In genomic region chr10:104274762-104275721, GRCh38 we compare ENCODE assay signal across 1 cellular context.
A peak's percentile ranks its signal among the peaks of the same experiment; 100 is the strongest.
TF ChIP-seq lines count a peak whose summit lies in the region.

No MANE protein-coding gene starts in this region.

TF ChIP-seq in HepG2, 621 proteins besides CTCF, POLR2A, EP300 and RAD21 (continued from another document and continues in another):
- TF ChIP-seq, protein P1, sequence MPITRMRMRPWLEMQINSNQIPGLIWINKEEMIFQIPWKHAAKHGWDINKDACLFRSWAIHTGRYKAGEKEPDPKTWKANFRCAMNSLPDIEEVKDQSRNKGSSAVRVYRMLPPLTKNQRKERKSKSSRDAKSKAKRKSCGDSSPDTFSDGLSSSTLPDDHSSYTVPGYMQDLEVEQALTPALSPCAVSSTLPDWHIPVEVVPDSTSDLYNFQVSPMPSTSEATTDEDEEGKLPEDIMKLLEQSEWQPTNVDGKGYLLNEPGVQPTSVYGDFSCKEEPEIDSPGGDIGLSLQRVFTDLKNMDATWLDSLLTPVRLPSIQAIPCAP (CRISPR knock-in tag; IDR thresholded peaks at IDR 0.05; ENCODE audit: low read depth) = no peak
- TF ChIP-seq NFRKB (IDR thresholded peaks at IDR 0.05) = no peak
- no peak for TF ChIP-seq ZNF142 (CRISPR knock-in tag; IDR thresholded peaks at IDR 0.05)
- TF ChIP-seq MEF2D (CRISPR knock-in tag; IDR thresholded peaks at IDR 0.05) = 0 out of 2 replicates have a peak, but pooled peaks have one; percentile 17
- TF ChIP-seq TIGD3 (CRISPR knock-in tag; IDR thresholded peaks at IDR 0.05; ENCODE audit: borderline replicate concordance) = no peak
- TF ChIP-seq ZNF362 (CRISPR knock-in tag; IDR thresholded peaks at IDR 0.05; ENCODE audit: borderline replicate concordance) = no peak; the same call in 1 of the 2 replicates
- TF ChIP-seq ONECUT2 (CRISPR knock-in tag; IDR thresholded peaks at IDR 0.05) = no peak
- TF ChIP-seq ZNF713 (CRISPR knock-in tag; IDR thresholded peaks at IDR 0.05) = no peak
- TF ChIP-seq HOXA7 (CRISPR knock-in tag; IDR thresholded peaks at IDR 0.05) = no peak
- TF ChIP-seq MTA3 (CRISPR knock-in tag; IDR thresholded peaks at IDR 0.05) = no peak
- no peak for TF ChIP-seq ZNF737 (CRISPR knock-in tag; IDR thresholded peaks at IDR 0.05; ENCODE audit: borderline replicate concordance)
- TF ChIP-seq ZNF878 (CRISPR knock-in tag; IDR thresholded peaks at IDR 0.05) = no peak
- TF ChIP-seq ZNF788 (CRISPR knock-in tag; IDR thresholded peaks at IDR 0.05; ENCODE audit: borderline replicate concordance) = peak; percentile 34; the same call in 1 of the 2 replicates
- no peak for TF ChIP-seq PHB2 (IDR thresholded peaks at IDR 0.05; ENCODE audit: partially characterized antibody)
- no peak for TF ChIP-seq SOX5 (CRISPR knock-in tag; IDR thresholded peaks at IDR 0.05; ENCODE audit: borderline replicate concordance)
- TF ChIP-seq, protein P2, sequence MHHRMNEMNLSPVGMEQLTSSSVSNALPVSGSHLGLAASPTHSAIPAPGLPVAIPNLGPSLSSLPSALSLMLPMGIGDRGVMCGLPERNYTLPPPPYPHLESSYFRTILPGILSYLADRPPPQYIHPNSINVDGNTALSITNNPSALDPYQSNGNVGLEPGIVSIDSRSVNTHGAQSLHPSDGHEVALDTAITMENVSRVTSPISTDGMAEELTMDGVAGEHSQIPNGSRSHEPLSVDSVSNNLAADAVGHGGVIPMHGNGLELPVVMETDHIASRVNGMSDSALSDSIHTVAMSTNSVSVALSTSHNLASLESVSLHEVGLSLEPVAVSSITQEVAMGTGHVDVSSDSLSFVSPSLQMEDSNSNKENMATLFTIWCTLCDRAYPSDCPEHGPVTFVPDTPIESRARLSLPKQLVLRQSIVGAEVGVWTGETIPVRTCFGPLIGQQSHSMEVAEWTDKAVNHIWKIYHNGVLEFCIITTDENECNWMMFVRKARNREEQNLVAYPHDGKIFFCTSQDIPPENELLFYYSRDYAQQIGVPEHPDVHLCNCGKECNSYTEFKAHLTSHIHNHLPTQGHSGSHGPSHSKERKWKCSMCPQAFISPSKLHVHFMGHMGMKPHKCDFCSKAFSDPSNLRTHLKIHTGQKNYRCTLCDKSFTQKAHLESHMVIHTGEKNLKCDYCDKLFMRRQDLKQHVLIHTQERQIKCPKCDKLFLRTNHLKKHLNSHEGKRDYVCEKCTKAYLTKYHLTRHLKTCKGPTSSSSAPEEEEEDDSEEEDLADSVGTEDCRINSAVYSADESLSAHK (CRISPR knock-in tag; IDR thresholded peaks at IDR 0.05; ENCODE audit: borderline replicate concordance) = no peak
- TF ChIP-seq ZSCAN21 (CRISPR knock-in tag; IDR thresholded peaks at IDR 0.05; ENCODE audit: borderline replicate concordance) = no peak
- TF ChIP-seq FOXC1 (CRISPR knock-in tag; IDR thresholded peaks at IDR 0.05; ENCODE audit: borderline replicate concordance) = no peak
- no peak for TF ChIP-seq TRIM24 (CRISPR knock-in tag; IDR thresholded peaks at IDR 0.05)
- no peak for TF ChIP-seq MTF2 (CRISPR knock-in tag; IDR thresholded peaks at IDR 0.05; ENCODE audit: borderline replicate concordance)
- no peak for TF ChIP-seq REXO4 (CRISPR knock-in tag; IDR thresholded peaks at IDR 0.05; ENCODE audit: borderline replicate concordance)
- TF ChIP-seq KLF13 (CRISPR knock-in tag; IDR thresholded peaks at IDR 0.05) = no peak
- peak; percentile 55 to 65; a peak in 3 of 4 replicates for TF ChIP-seq HMGXB4 (CRISPR knock-in tag; IDR thresholded peaks at IDR 0.05; ENCODE audit: borderline replicate concordance in 1 of 2, low read depth in 1 of 2)
- peak; percentile 79 for TF ChIP-seq XRCC5 (optimal IDR thresholded peaks at IDR 0.05; ENCODE audit: low read length)
- TF ChIP-seq TEAD2 (CRISPR knock-in tag; IDR thresholded peaks at IDR 0.05) = no peak
- no peak for TF ChIP-seq ARNTL (CRISPR knock-in tag; IDR thresholded peaks at IDR 0.05)
- TF ChIP-seq ZNF558 (CRISPR knock-in tag; IDR thresholded peaks at IDR 0.05; ENCODE audit: borderline replicate concordance) = no peak
- no peak for TF ChIP-seq TMF1 (CRISPR knock-in tag; IDR thresholded peaks at IDR 0.05; ENCODE audit: low read depth)
- TF ChIP-seq, protein P3, sequence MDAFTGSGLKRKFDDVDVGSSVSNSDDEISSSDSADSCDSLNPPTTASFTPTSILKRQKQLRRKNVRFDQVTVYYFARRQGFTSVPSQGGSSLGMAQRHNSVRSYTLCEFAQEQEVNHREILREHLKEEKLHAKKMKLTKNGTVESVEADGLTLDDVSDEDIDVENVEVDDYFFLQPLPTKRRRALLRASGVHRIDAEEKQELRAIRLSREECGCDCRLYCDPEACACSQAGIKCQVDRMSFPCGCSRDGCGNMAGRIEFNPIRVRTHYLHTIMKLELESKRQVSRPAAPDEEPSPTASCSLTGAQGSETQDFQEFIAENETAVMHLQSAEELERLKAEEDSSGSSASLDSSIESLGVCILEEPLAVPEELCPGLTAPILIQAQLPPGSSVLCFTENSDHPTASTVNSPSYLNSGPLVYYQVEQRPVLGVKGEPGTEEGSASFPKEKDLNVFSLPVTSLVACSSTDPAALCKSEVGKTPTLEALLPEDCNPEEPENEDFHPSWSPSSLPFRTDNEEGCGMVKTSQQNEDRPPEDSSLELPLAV (CRISPR knock-in tag; conservative IDR thresholded peaks at IDR 0.05; ENCODE audit: low read depth) = no peak
- no peak for TF ChIP-seq NFE2L2 (IDR thresholded peaks at IDR 0.05; ENCODE audit: low read length)
- no peak for TF ChIP-seq NCOA5 (CRISPR knock-in tag; IDR thresholded peaks at IDR 0.05)
- no peak for TF ChIP-seq ZNF446 (CRISPR knock-in tag; IDR thresholded peaks at IDR 0.05)
- no peak for TF ChIP-seq IKZF1 (IDR thresholded peaks at IDR 0.05)
- no peak for TF ChIP-seq CREM (IDR thresholded peaks at IDR 0.05)
- no peak for TF ChIP-seq CREM (CRISPR knock-in tag; IDR thresholded peaks at IDR 0.05)
- no peak for TF ChIP-seq ISX (CRISPR knock-in tag; conservative IDR thresholded peaks at IDR 0.05)
- no peak for TF ChIP-seq HMG20B (CRISPR knock-in tag; conservative IDR thresholded peaks at IDR 0.05)
- no peak for TF ChIP-seq RELA (CRISPR knock-in tag; IDR thresholded peaks at IDR 0.05)
- TF ChIP-seq ZNF501 (CRISPR knock-in tag; IDR thresholded peaks at IDR 0.05) = peak; percentile 70
- no peak for TF ChIP-seq ZNF724P (CRISPR knock-in tag; IDR thresholded peaks at IDR 0.05; ENCODE audit: borderline replicate concordance)
- no peak for TF ChIP-seq HMG20A (CRISPR knock-in tag; IDR thresholded peaks at IDR 0.05; ENCODE audit: borderline replicate concordance)
- TF ChIP-seq KLF11 (CRISPR knock-in tag; IDR thresholded peaks at IDR 0.05) = no peak
- no peak for TF ChIP-seq DPF2 (CRISPR knock-in tag; IDR thresholded peaks at IDR 0.05; ENCODE audit: borderline replicate concordance, low read depth)
- no peak for TF ChIP-seq ZKSCAN5 (CRISPR knock-in tag; IDR thresholded peaks at IDR 0.05)
- no peak for TF ChIP-seq REPIN1 (CRISPR knock-in tag; IDR thresholded peaks at IDR 0.05; ENCODE audit: borderline replicate concordance, low read depth)
- TF ChIP-seq NRL (CRISPR knock-in tag; IDR thresholded peaks at IDR 0.05; ENCODE audit: borderline replicate concordance) = peak; percentile 38; the same call in 1 of the 2 replicates
- TF ChIP-seq ZNF891 (CRISPR knock-in tag; IDR thresholded peaks at IDR 0.05) = no peak
- TF ChIP-seq NFE2 (CRISPR knock-in tag; IDR thresholded peaks at IDR 0.05) = no peak
- TF ChIP-seq RNF219 (CRISPR knock-in tag; IDR thresholded peaks at IDR 0.05) = no peak
- no peak for TF ChIP-seq ZNF670 (CRISPR knock-in tag; IDR thresholded peaks at IDR 0.05; ENCODE audit: borderline replicate concordance)
- no peak for TF ChIP-seq RORA (CRISPR knock-in tag; IDR thresholded peaks at IDR 0.05)
- no peak for TF ChIP-seq SP140L (CRISPR knock-in tag; IDR thresholded peaks at IDR 0.05; ENCODE audit: borderline replicate concordance)
- TF ChIP-seq, protein P4, sequence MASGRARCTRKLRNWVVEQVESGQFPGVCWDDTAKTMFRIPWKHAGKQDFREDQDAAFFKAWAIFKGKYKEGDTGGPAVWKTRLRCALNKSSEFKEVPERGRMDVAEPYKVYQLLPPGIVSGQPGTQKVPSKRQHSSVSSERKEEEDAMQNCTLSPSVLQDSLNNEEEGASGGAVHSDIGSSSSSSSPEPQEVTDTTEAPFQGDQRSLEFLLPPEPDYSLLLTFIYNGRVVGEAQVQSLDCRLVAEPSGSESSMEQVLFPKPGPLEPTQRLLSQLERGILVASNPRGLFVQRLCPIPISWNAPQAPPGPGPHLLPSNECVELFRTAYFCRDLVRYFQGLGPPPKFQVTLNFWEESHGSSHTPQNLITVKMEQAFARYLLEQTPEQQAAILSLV (CRISPR knock-in tag; IDR thresholded peaks at IDR 0.05; ENCODE audit: borderline replicate concordance) = no peak
- no peak for TF ChIP-seq FOXO1 (CRISPR knock-in tag; IDR thresholded peaks at IDR 0.05)
- TF ChIP-seq GATAD2A (CRISPR knock-in tag; IDR thresholded peaks at IDR 0.05) = no peak
